Comparison of ENCODE assay signal across 8 cellular contexts in genomic region chr16:67719048-67719777, GRCh38. TPM values are rescaled to one million over a fixed set of nuclear protein-coding genes. Genes with fewer than 3 reads are reported as not detected.
DNase-seq lines count a peak whose midpoint lies in the region; ATAC-seq lines count a peak whose summit lies in the region.

Gene GFOD2, minus strand, starts transcription at chr16:67719316. Its CDS starts 33,601 bp downstream, at chr16:67685715.

- H3K4me1 Mint-ChIP-seq in activated T-helper 1 cell treated with anti-CD3 and anti-CD28 coated beads, Interleukin-12 subunit alpha, Interleukin-12 subunit beta, Interleukin-2, Interleukin-4 antibody, amounts not matched to agents 30 ng/mL and 10 ng/mL and 1 ng/mL, durations not matched to agents 14 hours and 24 hours and 36 hours (ENCODE audit: low read depth), result peaks cover 33% of the 10 kb centered on the region
- peaks cover 19 to 51% (median 39%) of the 10 kb centered on the region in 7 donors for H3K4me1 Mint-ChIP-seq in naive thymus-derived CD4-positive, alpha-beta T cell
- H3K4me1 Mint-ChIP-seq in stimulated activated naive B cell treated with anti-CD40 and anti-IgM and Interleukin-4, amounts not matched to agents 10 μg/mL and 1 μg/mL and 100 μg/mL, for 72 hours, result peaks cover 26 to 38% of the 10 kb centered on the region in 2 donors

- no peaks in the 10 kb centered on the region for H3K27me3 Mint-ChIP-seq in activated T-helper 1 cell treated with anti-CD3 and anti-CD28 coated beads, Interleukin-12 subunit alpha, Interleukin-12 subunit beta, Interleukin-2, Interleukin-4 antibody, amounts not matched to agents 30 ng/mL and 10 ng/mL and 1 ng/mL, durations not matched to agents 14 hours and 24 hours and 36 hours (ENCODE audit: insufficient read depth)
- H3K27me3 Mint-ChIP-seq in naive thymus-derived CD4-positive, alpha-beta T cell, result no peaks in the 10 kb centered on the region
- no peaks in the 10 kb centered on the region for H3K27me3 Mint-ChIP-seq in stimulated activated naive B cell treated with anti-CD40 and anti-IgM and Interleukin-4, amounts not matched to agents 10 μg/mL and 1 μg/mL and 100 μg/mL, for 72 hours

- H3K4me3 ChIP-seq in Karpas-422 (ENCODE audit: low read length), result peak within 1 kb of the TSS; percentile 83
- H3K4me3 ChIP-seq in naive thymus-derived CD4-positive, alpha-beta T cell (ENCODE audit: low read length), result peak within 1 kb of the TSS; percentile 95

- H3K9me2 ChIP-seq in Karpas-422 (replicated peaks; ENCODE audit: insufficient read depth, low read length), result no peaks in the 10 kb centered on the region

- no peaks in the 10 kb centered on the region for H3K9me3 Mint-ChIP-seq in activated T-helper 1 cell treated with anti-CD3 and anti-CD28 coated beads, Interleukin-12 subunit alpha, Interleukin-12 subunit beta, Interleukin-2, Interleukin-4 antibody, amounts not matched to agents 30 ng/mL and 10 ng/mL and 1 ng/mL, durations not matched to agents 14 hours and 24 hours and 36 hours
- H3K9me3 Mint-ChIP-seq in naive thymus-derived CD4-positive, alpha-beta T cell, result peaks cover 0 to 2% (median 0%) of the 10 kb centered on the region in 11 donors
- H3K9me3 Mint-ChIP-seq in stimulated activated naive B cell treated with anti-CD40 and anti-IgM and Interleukin-4, amounts not matched to agents 10 μg/mL and 1 μg/mL and 100 μg/mL, for 72 hours, result no peaks in the 10 kb centered on the region

- H3K4me2 ChIP-seq in Karpas-422 (ENCODE audit: low read depth, low read length, poor library complexity, severe bottlenecking), result peak within 1 kb of the TSS; percentile 89

- CTCF ChIA-PET in naive thymus-derived CD4-positive, alpha-beta T cell (lab: Charles Lee), result interaction anchor here (0.7 to 1.0 kb wide), 2 partner anchors 47 kb away, joined by 4 read pairs; no protein-coding TSS in a partner anchor

- POLR2A ChIA-PET in naive thymus-derived CD4-positive, alpha-beta T cell (lab: Charles Lee), result interaction anchor here (0.6 to 1.6 kb wide), 11 partner anchors 15 to 176 kb away, joined by 3 to 9 read pairs (median 4); partner anchors contain the start of genes ACD, PARD6A, RANBP10 and TSNAXIP1

- peak within 1 kb of the TSS; percentile 83 for H3K27ac ChIP-seq in Karpas-422 (ENCODE audit: low read length)
- peak within 1 kb of the TSS; percentile 88 for H3K27ac ChIP-seq in naive thymus-derived CD4-positive, alpha-beta T cell (ENCODE audit: low read depth, low read length)

- peak within 1 kb of the TSS; percentile 94 for H3K27ac Mint-ChIP-seq in activated T-helper 1 cell treated with anti-CD3 and anti-CD28 coated beads, Interleukin-12 subunit alpha, Interleukin-12 subunit beta, Interleukin-2, Interleukin-4 antibody, amounts not matched to agents 30 ng/mL and 10 ng/mL and 1 ng/mL, durations not matched to agents 14 hours and 24 hours and 36 hours
- H3K27ac Mint-ChIP-seq in naive thymus-derived CD4-positive, alpha-beta T cell, result peak within 1 kb of the TSS; percentile 91 to 99 (median 98)
- H3K27ac Mint-ChIP-seq in stimulated activated naive B cell treated with anti-CD40 and anti-IgM and Interleukin-4, amounts not matched to agents 10 μg/mL and 1 μg/mL and 100 μg/mL, for 72 hours, result peak within 1 kb of the TSS; percentile 99

- 0 out of 2 replicates have a peak, but pooled peaks cover 8% of the 10 kb centered on the region for H3K36me3 ChIP-seq in Karpas-422 (ENCODE audit: insufficient read depth, low read length)
- H3K36me3 ChIP-seq in naive thymus-derived CD4-positive, alpha-beta T cell (ENCODE audit: control insufficient read depth in 2 of 3, insufficient read depth in 3 of 3, low read length in 3 of 3), result peaks cover 0 to 4% (median 0%) of the 10 kb centered on the region in 3 experiments

- peaks cover 49% of the 10 kb centered on the region for H3K79me2 ChIP-seq in Karpas-422 (ENCODE audit: low read length)

- peak within 1 kb of the TSS; percentile 98 for H3K9ac ChIP-seq in Karpas-422 (ENCODE audit: low read length)

- peak within 1 kb of the TSS; percentile 96 for H3K4me3 Mint-ChIP-seq in activated T-helper 1 cell treated with anti-CD3 and anti-CD28 coated beads, Interleukin-12 subunit alpha, Interleukin-12 subunit beta, Interleukin-2, Interleukin-4 antibody, amounts not matched to agents 30 ng/mL and 10 ng/mL and 1 ng/mL, durations not matched to agents 14 hours and 24 hours and 36 hours
- peak within 1 kb of the TSS; percentile 90 to 99 (median 94) for H3K4me3 Mint-ChIP-seq in naive thymus-derived CD4-positive, alpha-beta T cell
- H3K4me3 Mint-ChIP-seq in stimulated activated naive B cell treated with anti-CD40 and anti-IgM and Interleukin-4, amounts not matched to agents 10 μg/mL and 1 μg/mL and 100 μg/mL, for 72 hours, result peak within 1 kb of the TSS; percentile 98 to 99

- H3K27me3 ChIP-seq in Karpas-422 (ENCODE audit: low read length), result no peaks in the 10 kb centered on the region
- no peaks in the 10 kb centered on the region for H3K27me3 ChIP-seq in naive thymus-derived CD4-positive, alpha-beta T cell (ENCODE audit: control insufficient read depth in 2 of 2, insufficient read depth in 2 of 2, low read length in 2 of 2)

- ATAC-seq in GM21786 (IDR thresholded peaks at IDR 0.05; ENCODE audit: unreplicated experiment), result peak; percentile 76
- peak; percentile 96 for ATAC-seq in naive thymus-derived CD4-positive, alpha-beta T cell
- ATAC-seq in stimulated activated naive B cell treated with anti-CD40 and anti-IgM and Interleukin-4, amounts not matched to agents 10 μg/mL and 1 μg/mL and 100 μg/mL, for 72 hours (replicated peaks), result peak; percentile 89 to 94

- H3K9me3 ChIP-seq in Karpas-422 (ENCODE audit: low read length), result no peaks in the 10 kb centered on the region
- no peaks in the 10 kb centered on the region for H3K9me3 ChIP-seq in naive thymus-derived CD4-positive, alpha-beta T cell (ENCODE audit: control insufficient read depth in 2 of 3, low read length in 3 of 3)

- DNase-seq in DMS79 treated with DMSO at 0.1 percent for 48 hours (lab: John Stamatoyannopoulos, UW) (peak; percentile 73), Karpas-422 (peak; percentile 98), RKO (ENCODE audit: low spot score) (peak; percentile 92), fibroblast of gingiva (ENCODE audit: low read depth) (peak; percentile 89)
- peak; percentile 97 for DNase-seq in activated T-helper 1 cell treated with anti-CD3 and anti-CD28 coated beads, Interleukin-12 subunit alpha, Interleukin-12 subunit beta, Interleukin-2, Interleukin-4 antibody, amounts not matched to agents 30 ng/mL and 10 ng/mL and 1 ng/mL, durations not matched to agents 14 hours and 24 hours and 36 hours (ENCODE audit: low spot score)
- DNase-seq in naive thymus-derived CD4-positive, alpha-beta T cell, result peak; percentile 94 to 100 (median 96)
- DNase-seq in stimulated activated naive B cell treated with anti-CD40 and anti-IgM and Interleukin-4, amounts not matched to agents 10 μg/mL and 1 μg/mL and 100 μg/mL, for 72 hours, result peak; percentile 95

- H3K36me3 Mint-ChIP-seq in activated T-helper 1 cell treated with anti-CD3 and anti-CD28 coated beads, Interleukin-12 subunit alpha, Interleukin-12 subunit beta, Interleukin-2, Interleukin-4 antibody, amounts not matched to agents 30 ng/mL and 10 ng/mL and 1 ng/mL, durations not matched to agents 14 hours and 24 hours and 36 hours (ENCODE audit: low read depth), result peaks cover 15% of the 10 kb centered on the region
- H3K36me3 Mint-ChIP-seq in naive thymus-derived CD4-positive, alpha-beta T cell, result peaks cover 0 to 10% (median 0%) of the 10 kb centered on the region in 5 donors
- H3K36me3 Mint-ChIP-seq in stimulated activated naive B cell treated with anti-CD40 and anti-IgM and Interleukin-4, amounts not matched to agents 10 μg/mL and 1 μg/mL and 100 μg/mL, for 72 hours, result peaks cover 11 to 13% of the 10 kb centered on the region in 2 donors

- intact Hi-C loops in activated T-helper 1 cell treated with anti-CD3 and anti-CD28 coated beads, Interleukin-12 subunit alpha, Interleukin-12 subunit beta, Interleukin-2, Interleukin-4 antibody, amounts not matched to agents 30 ng/mL and 10 ng/mL and 1 ng/mL, durations not matched to agents 14 hours and 24 hours and 36 hours (cut with micrococcal nuclease), result loop anchor here (1.0 to 2.0 kb wide), 11 partner anchors 50 to 1620 kb away; partner anchors contain the start of genes ACD, ATP6V0D1, COG8 and FHOD1
- intact Hi-C loops in naive thymus-derived CD4-positive, alpha-beta T cell (cut with micrococcal nuclease), result loop anchor here (1.0 to 5.0 kb wide), 12 partner anchors 46 to 472 kb away; partner anchors contain the start of genes ATP6V0D1 (in 2 of the 2), RANBP10 (in 2 of the 2), THAP11 (in 2 of the 2) and TSNAXIP1 (in 2 of the 2)

- H4K20me1 ChIP-seq in Karpas-422 (ENCODE audit: insufficient read depth, low read depth, low read length), result peaks cover 7% of the 10 kb centered on the region; the same call in 1 of the 2 replicates

- H3K4me1 ChIP-seq in Karpas-422 (ENCODE audit: low read length), result peaks cover 60% of the 10 kb centered on the region
- H3K4me1 ChIP-seq in naive thymus-derived CD4-positive, alpha-beta T cell (ENCODE audit: control insufficient read depth in 2 of 2, insufficient read depth in 2 of 2, low read length in 2 of 2), result peaks cover 15 to 16% of the 10 kb centered on the region in 2 donors

- H2AFZ ChIP-seq in Karpas-422 (ENCODE audit: low read length), result peak within 1 kb of the TSS; percentile 59

RNA-seq across cellular contexts. Expression of gene GFOD2, which starts in this region (rescaled TPM):
- 12.9 and 34.8 TPM in 2 replicates for total RNA-seq in Karpas-422 (2014; rRNA removed; shearing (Covaris generic); ENCODE audit: low replicate concordance)
- total RNA-seq in activated T-helper 1 cell treated with anti-CD3 and anti-CD28 coated beads, Interleukin-12 subunit alpha, Interleukin-12 subunit beta, Interleukin-2, Interleukin-4 antibody, amounts not matched to agents 30 ng/mL and 10 ng/mL and 1 ng/mL, durations not matched to agents 14 hours and 24 hours and 36 hours, result 19.6 and 20.3 TPM in 2 replicates
- 10 to 100 TPM in 3 of 5 experiments, 1 to 10 TPM in 2; 6.3 to 13.4 (median 11.4) TPM for total RNA-seq in naive thymus-derived CD4-positive, alpha-beta T cell
- polyA plus RNA-seq in naive thymus-derived CD4-positive, alpha-beta T cell, result 10 to 100 TPM in 1 of 2 donors, 1 to 10 TPM in 1; 4.6 to 14.6 TPM

Comparison
In these comparisons a context has a peak if more than half of its experiments do, and no peak if none do; other contexts are left out.
1. Peak in every context shown above with its lines: DNase-seq, ATAC-seq, H3K4me3 ChIP-seq and H3K27ac ChIP-seq.